ENCODE assay signal across 1 cellular context in the genomic region with DNA sequence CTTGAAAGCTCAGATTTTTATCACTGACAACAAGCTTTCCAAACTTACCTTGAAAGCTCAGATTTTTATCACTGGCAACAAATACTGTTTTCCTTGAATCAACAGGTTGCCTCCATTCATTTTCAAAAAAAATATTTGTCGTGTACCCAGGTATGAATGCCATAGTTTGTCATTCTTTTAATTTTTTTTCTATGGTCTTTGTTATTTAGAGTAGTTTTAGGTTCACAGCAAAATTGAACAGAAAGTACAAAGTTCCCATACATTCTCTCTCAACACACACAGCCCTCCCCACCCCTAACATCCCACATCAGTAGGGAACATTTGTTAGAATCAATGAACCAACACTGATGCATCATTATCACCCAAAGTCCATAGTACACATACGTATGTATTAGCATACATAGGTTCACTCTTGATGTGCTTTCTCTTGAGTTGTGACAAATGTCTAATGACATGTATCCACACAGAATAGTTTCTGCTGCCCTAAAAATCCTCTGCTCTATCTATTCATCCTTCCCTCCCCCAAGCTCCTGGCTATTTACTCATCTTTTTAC.
A peak's percentile ranks its signal among the peaks of the same experiment; 100 is the strongest.
TF ChIP-seq lines count a peak whose summit lies in the region.

No MANE protein-coding gene starts in this region.

TF ChIP-seq in HepG2, 621 proteins besides CTCF, POLR2A, EP300 and RAD21 (continues in another document):
- TF ChIP-seq HNF4G (IDR thresholded peaks at IDR 0.05; ENCODE audit: borderline replicate concordance, low read depth, low read length) (peak; percentile 96), HNF4G (CRISPR knock-in tag; IDR thresholded peaks at IDR 0.05; ENCODE audit: borderline replicate concordance, low read depth) (no peak; the same call in 1 of the 2 replicates), SALL1 (CRISPR knock-in tag; IDR thresholded peaks at IDR 0.05) (peak; percentile 89; the same call in 1 of the 2 replicates), FOXA3 (CRISPR knock-in tag; IDR thresholded peaks at IDR 0.05) (peak; percentile 77), NFE2L2 (IDR thresholded peaks at IDR 0.05; ENCODE audit: low read length) (no peak), HOXA3 (CRISPR knock-in tag; IDR thresholded peaks at IDR 0.05) (peak; percentile 22; the same call in 1 of the 2 replicates), ZNF780A (CRISPR knock-in tag; IDR thresholded peaks at IDR 0.05) (no peak), ZNF761 (CRISPR knock-in tag; conservative IDR thresholded peaks at IDR 0.05) (0 out of 2 replicates have a peak, but pooled peaks have one; percentile 30), ZNF343 (CRISPR knock-in tag; IDR thresholded peaks at IDR 0.05) (0 out of 2 replicates have a peak, but pooled peaks have one; percentile 51), ZNF484 (CRISPR knock-in tag; IDR thresholded peaks at IDR 0.05; ENCODE audit: borderline replicate concordance, low read depth) (no peak), MTF1 (CRISPR knock-in tag; IDR thresholded peaks at IDR 0.05) (no peak), KDM6A (CRISPR knock-in tag; IDR thresholded peaks at IDR 0.05; ENCODE audit: low read depth) (peak; percentile 80), KLF13 (CRISPR knock-in tag; IDR thresholded peaks at IDR 0.05) (no peak), SOX5 (CRISPR knock-in tag; IDR thresholded peaks at IDR 0.05; ENCODE audit: borderline replicate concordance) (peak; percentile 91), TCF7 (IDR thresholded peaks at IDR 0.05; ENCODE audit: low read depth) (peak; percentile 79), POGZ (CRISPR knock-in tag; IDR thresholded peaks at IDR 0.05) (peak; percentile 38; the same call in 1 of the 2 replicates), FOXK1 (CRISPR knock-in tag; IDR thresholded peaks at IDR 0.05; ENCODE audit: borderline replicate concordance, low read depth) (peak; percentile 61; the same call in 1 of the 2 replicates), ATF7 (IDR thresholded peaks at IDR 0.05) (peak; percentile 46; the same call in 1 of the 2 replicates), ATF7 (CRISPR knock-in tag; IDR thresholded peaks at IDR 0.05) (no peak), ZNF816 (CRISPR knock-in tag; IDR thresholded peaks at IDR 0.05; ENCODE audit: borderline replicate concordance) (peak; percentile 61; the same call in 1 of the 2 replicates), IRF2 (CRISPR knock-in tag; IDR thresholded peaks at IDR 0.05) (peak; percentile 43; the same call in 1 of the 2 replicates), NPAS2 (CRISPR knock-in tag; IDR thresholded peaks at IDR 0.05; ENCODE audit: borderline replicate concordance) (no peak), CREM (IDR thresholded peaks at IDR 0.05) (peak; percentile 83), CREM (CRISPR knock-in tag; IDR thresholded peaks at IDR 0.05) (no peak), ZFP36 (IDR thresholded peaks at IDR 0.05; ENCODE audit: borderline replicate concordance, low read depth, low read length, partially characterized antibody) (no peak), MXI1 (IDR thresholded peaks at IDR 0.05; ENCODE audit: borderline replicate concordance, low read depth, low read length) (peak; percentile 39; the same call in 1 of the 3 replicates), NR2F2 (IDR thresholded peaks at IDR 0.05; ENCODE audit: borderline replicate concordance, low read depth) (peak; percentile 60; the same call in 1 of the 2 replicates)
- TF ChIP-seq, protein P1, sequence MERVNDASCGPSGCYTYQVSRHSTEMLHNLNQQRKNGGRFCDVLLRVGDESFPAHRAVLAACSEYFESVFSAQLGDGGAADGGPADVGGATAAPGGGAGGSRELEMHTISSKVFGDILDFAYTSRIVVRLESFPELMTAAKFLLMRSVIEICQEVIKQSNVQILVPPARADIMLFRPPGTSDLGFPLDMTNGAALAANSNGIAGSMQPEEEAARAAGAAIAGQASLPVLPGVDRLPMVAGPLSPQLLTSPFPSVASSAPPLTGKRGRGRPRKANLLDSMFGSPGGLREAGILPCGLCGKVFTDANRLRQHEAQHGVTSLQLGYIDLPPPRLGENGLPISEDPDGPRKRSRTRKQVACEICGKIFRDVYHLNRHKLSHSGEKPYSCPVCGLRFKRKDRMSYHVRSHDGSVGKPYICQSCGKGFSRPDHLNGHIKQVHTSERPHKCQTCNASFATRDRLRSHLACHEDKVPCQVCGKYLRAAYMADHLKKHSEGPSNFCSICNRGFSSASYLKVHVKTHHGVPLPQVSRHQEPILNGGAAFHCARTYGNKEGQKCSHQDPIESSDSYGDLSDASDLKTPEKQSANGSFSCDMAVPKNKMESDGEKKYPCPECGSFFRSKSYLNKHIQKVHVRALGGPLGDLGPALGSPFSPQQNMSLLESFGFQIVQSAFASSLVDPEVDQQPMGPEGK (CRISPR knock-in tag; IDR thresholded peaks at IDR 0.05), result peak; percentile 89
- TF ChIP-seq, protein P2, sequence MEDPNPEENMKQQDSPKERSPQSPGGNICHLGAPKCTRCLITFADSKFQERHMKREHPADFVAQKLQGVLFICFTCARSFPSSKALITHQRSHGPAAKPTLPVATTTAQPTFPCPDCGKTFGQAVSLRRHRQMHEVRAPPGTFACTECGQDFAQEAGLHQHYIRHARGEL (CRISPR knock-in tag; IDR thresholded peaks at IDR 0.05), result no peak
- TF ChIP-seq, protein P3, sequence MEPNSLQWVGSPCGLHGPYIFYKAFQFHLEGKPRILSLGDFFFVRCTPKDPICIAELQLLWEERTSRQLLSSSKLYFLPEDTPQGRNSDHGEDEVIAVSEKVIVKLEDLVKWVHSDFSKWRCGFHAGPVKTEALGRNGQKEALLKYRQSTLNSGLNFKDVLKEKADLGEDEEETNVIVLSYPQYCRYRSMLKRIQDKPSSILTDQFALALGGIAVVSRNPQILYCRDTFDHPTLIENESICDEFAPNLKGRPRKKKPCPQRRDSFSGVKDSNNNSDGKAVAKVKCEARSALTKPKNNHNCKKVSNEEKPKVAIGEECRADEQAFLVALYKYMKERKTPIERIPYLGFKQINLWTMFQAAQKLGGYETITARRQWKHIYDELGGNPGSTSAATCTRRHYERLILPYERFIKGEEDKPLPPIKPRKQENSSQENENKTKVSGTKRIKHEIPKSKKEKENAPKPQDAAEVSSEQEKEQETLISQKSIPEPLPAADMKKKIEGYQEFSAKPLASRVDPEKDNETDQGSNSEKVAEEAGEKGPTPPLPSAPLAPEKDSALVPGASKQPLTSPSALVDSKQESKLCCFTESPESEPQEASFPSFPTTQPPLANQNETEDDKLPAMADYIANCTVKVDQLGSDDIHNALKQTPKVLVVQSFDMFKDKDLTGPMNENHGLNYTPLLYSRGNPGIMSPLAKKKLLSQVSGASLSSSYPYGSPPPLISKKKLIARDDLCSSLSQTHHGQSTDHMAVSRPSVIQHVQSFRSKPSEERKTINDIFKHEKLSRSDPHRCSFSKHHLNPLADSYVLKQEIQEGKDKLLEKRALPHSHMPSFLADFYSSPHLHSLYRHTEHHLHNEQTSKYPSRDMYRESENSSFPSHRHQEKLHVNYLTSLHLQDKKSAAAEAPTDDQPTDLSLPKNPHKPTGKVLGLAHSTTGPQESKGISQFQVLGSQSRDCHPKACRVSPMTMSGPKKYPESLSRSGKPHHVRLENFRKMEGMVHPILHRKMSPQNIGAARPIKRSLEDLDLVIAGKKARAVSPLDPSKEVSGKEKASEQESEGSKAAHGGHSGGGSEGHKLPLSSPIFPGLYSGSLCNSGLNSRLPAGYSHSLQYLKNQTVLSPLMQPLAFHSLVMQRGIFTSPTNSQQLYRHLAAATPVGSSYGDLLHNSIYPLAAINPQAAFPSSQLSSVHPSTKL (CRISPR knock-in tag; IDR thresholded peaks at IDR 0.05), result peak; percentile 92
- TF ChIP-seq, protein P4, sequence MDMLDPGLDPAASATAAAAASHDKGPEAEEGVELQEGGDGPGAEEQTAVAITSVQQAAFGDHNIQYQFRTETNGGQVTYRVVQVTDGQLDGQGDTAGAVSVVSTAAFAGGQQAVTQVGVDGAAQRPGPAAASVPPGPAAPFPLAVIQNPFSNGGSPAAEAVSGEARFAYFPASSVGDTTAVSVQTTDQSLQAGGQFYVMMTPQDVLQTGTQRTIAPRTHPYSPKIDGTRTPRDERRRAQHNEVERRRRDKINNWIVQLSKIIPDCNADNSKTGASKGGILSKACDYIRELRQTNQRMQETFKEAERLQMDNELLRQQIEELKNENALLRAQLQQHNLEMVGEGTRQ (IDR thresholded peaks at IDR 0.05; ENCODE audit: low read depth, low read length), result no peak
- TF ChIP-seq, protein P4 (CRISPR knock-in tag; IDR thresholded peaks at IDR 0.05; ENCODE audit: borderline replicate concordance), result no peak
- TF ChIP-seq, protein P5, sequence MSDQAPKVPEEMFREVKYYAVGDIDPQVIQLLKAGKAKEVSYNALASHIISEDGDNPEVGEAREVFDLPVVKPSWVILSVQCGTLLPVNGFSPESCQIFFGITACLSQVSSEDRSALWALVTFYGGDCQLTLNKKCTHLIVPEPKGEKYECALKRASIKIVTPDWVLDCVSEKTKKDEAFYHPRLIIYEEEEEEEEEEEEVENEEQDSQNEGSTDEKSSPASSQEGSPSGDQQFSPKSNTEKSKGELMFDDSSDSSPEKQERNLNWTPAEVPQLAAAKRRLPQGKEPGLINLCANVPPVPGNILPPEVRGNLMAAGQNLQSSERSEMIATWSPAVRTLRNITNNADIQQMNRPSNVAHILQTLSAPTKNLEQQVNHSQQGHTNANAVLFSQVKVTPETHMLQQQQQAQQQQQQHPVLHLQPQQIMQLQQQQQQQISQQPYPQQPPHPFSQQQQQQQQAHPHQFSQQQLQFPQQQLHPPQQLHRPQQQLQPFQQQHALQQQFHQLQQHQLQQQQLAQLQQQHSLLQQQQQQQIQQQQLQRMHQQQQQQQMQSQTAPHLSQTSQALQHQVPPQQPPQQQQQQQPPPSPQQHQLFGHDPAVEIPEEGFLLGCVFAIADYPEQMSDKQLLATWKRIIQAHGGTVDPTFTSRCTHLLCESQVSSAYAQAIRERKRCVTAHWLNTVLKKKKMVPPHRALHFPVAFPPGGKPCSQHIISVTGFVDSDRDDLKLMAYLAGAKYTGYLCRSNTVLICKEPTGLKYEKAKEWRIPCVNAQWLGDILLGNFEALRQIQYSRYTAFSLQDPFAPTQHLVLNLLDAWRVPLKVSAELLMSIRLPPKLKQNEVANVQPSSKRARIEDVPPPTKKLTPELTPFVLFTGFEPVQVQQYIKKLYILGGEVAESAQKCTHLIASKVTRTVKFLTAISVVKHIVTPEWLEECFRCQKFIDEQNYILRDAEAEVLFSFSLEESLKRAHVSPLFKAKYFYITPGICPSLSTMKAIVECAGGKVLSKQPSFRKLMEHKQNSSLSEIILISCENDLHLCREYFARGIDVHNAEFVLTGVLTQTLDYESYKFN (CRISPR knock-in tag; conservative IDR thresholded peaks at IDR 0.05), result peak; percentile 97
- TF ChIP-seq, protein P6, sequence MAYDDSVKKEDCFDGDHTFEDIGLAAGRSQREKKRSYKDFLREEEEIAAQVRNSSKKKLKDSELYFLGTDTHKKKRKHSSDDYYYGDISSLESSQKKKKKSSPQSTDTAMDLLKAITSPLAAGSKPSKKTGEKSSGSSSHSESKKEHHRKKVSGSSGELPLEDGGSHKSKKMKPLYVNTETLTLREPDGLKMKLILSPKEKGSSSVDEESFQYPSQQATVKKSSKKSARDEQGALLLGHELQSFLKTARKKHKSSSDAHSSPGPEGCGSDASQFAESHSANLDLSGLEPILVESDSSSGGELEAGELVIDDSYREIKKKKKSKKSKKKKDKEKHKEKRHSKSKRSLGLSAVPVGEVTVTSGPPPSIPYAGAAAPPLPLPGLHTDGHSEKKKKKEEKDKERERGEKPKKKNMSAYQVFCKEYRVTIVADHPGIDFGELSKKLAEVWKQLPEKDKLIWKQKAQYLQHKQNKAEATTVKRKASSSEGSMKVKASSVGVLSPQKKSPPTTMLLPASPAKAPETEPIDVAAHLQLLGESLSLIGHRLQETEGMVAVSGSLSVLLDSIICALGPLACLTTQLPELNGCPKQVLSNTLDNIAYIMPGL (CRISPR knock-in tag; IDR thresholded peaks at IDR 0.05; ENCODE audit: borderline replicate concordance in 1 of 2, low read depth in 1 of 2), result peak; percentile 24 to 33; a peak in 1 of 4 replicates
- TF ChIP-seq, protein P7, sequence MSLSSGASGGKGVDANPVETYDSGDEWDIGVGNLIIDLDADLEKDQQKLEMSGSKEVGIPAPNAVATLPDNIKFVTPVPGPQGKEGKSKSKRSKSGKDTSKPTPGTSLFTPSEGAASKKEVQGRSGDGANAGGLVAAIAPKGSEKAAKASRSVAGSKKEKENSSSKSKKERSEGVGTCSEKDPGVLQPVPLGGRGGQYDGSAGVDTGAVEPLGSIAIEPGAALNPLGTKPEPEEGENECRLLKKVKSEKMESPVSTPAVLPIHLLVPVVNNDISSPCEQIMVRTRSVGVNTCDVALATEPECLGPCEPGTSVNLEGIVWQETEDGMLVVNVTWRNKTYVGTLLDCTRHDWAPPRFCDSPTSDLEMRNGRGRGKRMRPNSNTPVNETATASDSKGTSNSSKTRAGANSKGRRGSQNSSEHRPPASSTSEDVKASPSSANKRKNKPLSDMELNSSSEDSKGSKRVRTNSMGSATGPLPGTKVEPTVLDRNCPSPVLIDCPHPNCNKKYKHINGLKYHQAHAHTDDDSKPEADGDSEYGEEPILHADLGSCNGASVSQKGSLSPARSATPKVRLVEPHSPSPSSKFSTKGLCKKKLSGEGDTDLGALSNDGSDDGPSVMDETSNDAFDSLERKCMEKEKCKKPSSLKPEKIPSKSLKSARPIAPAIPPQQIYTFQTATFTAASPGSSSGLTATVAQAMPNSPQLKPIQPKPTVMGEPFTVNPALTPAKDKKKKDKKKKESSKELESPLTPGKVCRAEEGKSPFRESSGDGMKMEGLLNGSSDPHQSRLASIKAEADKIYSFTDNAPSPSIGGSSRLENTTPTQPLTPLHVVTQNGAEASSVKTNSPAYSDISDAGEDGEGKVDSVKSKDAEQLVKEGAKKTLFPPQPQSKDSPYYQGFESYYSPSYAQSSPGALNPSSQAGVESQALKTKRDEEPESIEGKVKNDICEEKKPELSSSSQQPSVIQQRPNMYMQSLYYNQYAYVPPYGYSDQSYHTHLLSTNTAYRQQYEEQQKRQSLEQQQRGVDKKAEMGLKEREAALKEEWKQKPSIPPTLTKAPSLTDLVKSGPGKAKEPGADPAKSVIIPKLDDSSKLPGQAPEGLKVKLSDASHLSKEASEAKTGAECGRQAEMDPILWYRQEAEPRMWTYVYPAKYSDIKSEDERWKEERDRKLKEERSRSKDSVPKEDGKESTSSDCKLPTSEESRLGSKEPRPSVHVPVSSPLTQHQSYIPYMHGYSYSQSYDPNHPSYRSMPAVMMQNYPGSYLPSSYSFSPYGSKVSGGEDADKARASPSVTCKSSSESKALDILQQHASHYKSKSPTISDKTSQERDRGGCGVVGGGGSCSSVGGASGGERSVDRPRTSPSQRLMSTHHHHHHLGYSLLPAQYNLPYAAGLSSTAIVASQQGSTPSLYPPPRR (CRISPR knock-in tag; IDR thresholded peaks at IDR 0.05; ENCODE audit: borderline replicate concordance), result peak; percentile 52; the same call in 1 of the 2 replicates
- TF ChIP-seq, protein P8, sequence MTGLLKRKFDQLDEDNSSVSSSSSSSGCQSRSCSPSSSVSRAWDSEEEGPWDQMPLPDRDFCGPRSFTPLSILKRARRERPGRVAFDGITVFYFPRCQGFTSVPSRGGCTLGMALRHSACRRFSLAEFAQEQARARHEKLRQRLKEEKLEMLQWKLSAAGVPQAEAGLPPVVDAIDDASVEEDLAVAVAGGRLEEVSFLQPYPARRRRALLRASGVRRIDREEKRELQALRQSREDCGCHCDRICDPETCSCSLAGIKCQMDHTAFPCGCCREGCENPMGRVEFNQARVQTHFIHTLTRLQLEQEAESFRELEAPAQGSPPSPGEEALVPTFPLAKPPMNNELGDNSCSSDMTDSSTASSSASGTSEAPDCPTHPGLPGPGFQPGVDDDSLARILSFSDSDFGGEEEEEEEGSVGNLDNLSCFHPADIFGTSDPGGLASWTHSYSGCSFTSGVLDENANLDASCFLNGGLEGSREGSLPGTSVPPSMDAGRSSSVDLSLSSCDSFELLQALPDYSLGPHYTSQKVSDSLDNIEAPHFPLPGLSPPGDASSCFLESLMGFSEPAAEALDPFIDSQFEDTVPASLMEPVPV (CRISPR knock-in tag; IDR thresholded peaks at IDR 0.05), result no peak
